Comparison of ENCODE assay signal across 23 cellular contexts in genomic region chrX:98338544-98338943, GRCh38.
"Had no signal": no experiment of that assay in that cellular context is flagged by ENCODE, and none has a peak within 500 bp of the region (broad histone marks: within the 10 kb centered on the region; RNA-seq: fewer than 3 reads in every experiment).

No MANE protein-coding gene starts in this region.

- H3K4me3 ChIP-seq: esophagus squamous epithelium, heart right ventricle, pancreas, suprapubic skin, tibial artery, upper lobe of left lung, vagina had no signal

- H3K27ac Mint-ChIP-seq: naive B cell, nephron, progenitor cell of endocrine pancreas had no signal

- DNase-seq: effector memory CD4-positive, alpha-beta T cell; esophagus squamous epithelium; foreskin melanocyte; heart right ventricle; hypothalamus; kidney glomerular epithelial cell; mesendoderm; naive B cell; occipital lobe; pancreas; right cardiac atrium; small intestine; stimulated activated CD4-positive, alpha-beta T cell treated with anti-CD3 and anti-CD28 coated beads, Interleukin-2, amount 100 ng/mL, for 48 hours; stimulated activated naive CD4-positive, alpha-beta T cell treated with Interleukin-2 at 50 U/mL for 16 hours; tibial artery; upper lobe of left lung had no signal

- H3K27me3 Mint-ChIP-seq: naive B cell, progenitor cell of endocrine pancreas had no signal

- H3K27me3 ChIP-seq: esophagus squamous epithelium, suprapubic skin, tibial artery, upper lobe of left lung, vagina had no signal

- ATAC-seq: heart right ventricle, pancreas, right cardiac atrium had no signal

- H3K27ac ChIP-seq: epithelial cell of prostate, esophagus squamous epithelium, heart right ventricle, pancreas, suprapubic skin, tibial artery, upper lobe of left lung, vagina had no signal

- H3K4me1 Mint-ChIP-seq: naive B cell had no signal

- H3K4me3 Mint-ChIP-seq: naive B cell, nephron had no signal

- H3K9me3 ChIP-seq: suprapubic skin, tibial artery had no signal

- H3K4me1 ChIP-seq: esophagus squamous epithelium, heart right ventricle, pancreas, suprapubic skin, tibial artery, upper lobe of left lung, vagina had no signal

- FAIRE-seq: endometrium, islet of Langerhans, pancreas, small intestine had no signal

- H3K36me3 ChIP-seq: esophagus squamous epithelium, heart right ventricle, pancreas, suprapubic skin, tibial artery, upper lobe of left lung, vagina had no signal
